1 cellular context compared by ENCODE assay signal in the genomic region with DNA sequence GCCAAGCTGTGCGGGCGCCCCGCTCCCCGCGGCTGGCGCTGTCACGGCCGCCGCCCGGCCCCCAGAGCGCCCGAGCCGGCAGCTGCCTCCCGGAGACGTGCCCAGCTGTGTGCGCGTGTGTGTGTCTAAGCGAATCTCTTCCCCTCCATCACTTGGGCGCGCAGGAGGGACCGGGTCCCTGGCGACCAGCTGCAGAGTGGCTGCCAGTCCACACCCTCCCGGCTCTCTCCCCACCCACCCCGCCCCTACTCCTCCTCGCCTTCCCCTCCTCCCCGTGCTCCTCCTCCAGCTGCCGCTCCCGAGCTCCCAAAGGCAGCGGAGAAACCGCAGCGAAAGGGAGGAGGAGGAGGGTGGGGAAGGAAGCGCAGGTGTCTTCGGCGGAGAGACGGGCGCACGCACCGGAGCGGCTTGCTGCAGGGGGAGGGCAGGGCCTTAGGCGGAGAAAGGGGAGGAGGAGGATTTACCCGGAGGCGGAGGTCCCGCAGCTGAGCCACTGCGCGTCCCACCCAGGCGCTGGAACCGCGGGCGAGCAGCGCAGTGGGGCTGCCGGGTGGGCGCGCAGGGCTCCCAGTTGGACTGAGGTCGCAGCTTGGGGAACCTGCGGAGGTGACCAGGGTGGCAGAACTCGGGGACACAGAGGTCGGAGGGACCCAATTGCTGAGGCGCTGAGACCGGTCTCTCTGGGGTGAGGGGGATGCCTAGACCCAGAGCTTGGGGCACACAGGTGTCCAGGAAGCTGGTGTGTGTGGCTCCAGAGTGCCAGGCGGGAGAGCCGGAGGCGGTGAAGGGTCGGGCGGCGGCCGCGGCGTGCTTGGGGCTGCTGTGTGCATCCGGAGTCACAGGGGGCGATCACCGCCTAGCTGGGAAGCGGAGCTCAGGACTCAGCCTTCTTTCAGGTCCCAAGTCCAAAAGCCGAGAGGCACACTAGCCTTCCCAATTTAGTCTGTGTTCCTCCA.
TF ChIP-seq lines count a peak whose summit lies in the region.

A gene with protein sequence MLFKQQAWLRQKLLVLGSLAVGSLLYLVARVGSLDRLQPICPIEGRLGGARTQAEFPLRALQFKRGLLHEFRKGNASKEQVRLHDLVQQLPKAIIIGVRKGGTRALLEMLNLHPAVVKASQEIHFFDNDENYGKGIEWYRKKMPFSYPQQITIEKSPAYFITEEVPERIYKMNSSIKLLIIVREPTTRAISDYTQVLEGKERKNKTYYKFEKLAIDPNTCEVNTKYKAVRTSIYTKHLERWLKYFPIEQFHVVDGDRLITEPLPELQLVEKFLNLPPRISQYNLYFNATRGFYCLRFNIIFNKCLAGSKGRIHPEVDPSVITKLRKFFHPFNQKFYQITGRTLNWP (minus strand): TSS at position 198 of the 956 bp plus-strand sequence. CDS start 280,178 bp downstream, outside the sequence.

TF ChIP-seq in HepG2, 621 proteins besides CTCF, POLR2A, EP300 and RAD21 (continued from another document and continues in another):
- TF ChIP-seq, protein P1, sequence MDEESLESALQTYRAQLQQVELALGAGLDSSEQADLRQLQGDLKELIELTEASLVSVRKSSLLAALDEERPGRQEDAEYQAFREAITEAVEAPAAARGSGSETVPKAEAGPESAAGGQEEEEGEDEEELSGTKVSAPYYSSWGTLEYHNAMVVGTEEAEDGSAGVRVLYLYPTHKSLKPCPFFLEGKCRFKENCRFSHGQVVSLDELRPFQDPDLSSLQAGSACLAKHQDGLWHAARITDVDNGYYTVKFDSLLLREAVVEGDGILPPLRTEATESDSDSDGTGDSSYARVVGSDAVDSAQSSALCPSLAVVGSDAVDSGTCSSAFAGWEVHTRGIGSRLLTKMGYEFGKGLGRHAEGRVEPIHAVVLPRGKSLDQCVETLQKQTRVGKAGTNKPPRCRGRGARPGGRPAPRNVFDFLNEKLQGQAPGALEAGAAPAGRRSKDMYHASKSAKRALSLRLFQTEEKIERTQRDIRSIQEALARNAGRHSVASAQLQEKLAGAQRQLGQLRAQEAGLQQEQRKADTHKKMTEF (CRISPR knock-in tag; IDR thresholded peaks at IDR 0.05), result peak; percentile 49; the same call in 1 of the 2 replicates
- TF ChIP-seq JUN (CRISPR knock-in tag; IDR thresholded peaks at IDR 0.05), result no peak
- TF ChIP-seq PLSCR1 (CRISPR knock-in tag; IDR thresholded peaks at IDR 0.05; ENCODE audit: borderline replicate concordance), result no peak
- no peak for TF ChIP-seq ADNP (CRISPR knock-in tag; IDR thresholded peaks at IDR 0.05)
- no peak for TF ChIP-seq NKX3-1 (CRISPR knock-in tag; IDR thresholded peaks at IDR 0.05)
- TF ChIP-seq STAT6 (CRISPR knock-in tag; IDR thresholded peaks at IDR 0.05; ENCODE audit: borderline replicate concordance), result no peak
- TF ChIP-seq ZNF451 (CRISPR knock-in tag; IDR thresholded peaks at IDR 0.05), result no peak; the same call in 1 of the 2 replicates
- TF ChIP-seq ZNF777 (CRISPR knock-in tag; IDR thresholded peaks at IDR 0.05), result no peak; the same call in 1 of the 2 replicates
- TF ChIP-seq, protein P2, sequence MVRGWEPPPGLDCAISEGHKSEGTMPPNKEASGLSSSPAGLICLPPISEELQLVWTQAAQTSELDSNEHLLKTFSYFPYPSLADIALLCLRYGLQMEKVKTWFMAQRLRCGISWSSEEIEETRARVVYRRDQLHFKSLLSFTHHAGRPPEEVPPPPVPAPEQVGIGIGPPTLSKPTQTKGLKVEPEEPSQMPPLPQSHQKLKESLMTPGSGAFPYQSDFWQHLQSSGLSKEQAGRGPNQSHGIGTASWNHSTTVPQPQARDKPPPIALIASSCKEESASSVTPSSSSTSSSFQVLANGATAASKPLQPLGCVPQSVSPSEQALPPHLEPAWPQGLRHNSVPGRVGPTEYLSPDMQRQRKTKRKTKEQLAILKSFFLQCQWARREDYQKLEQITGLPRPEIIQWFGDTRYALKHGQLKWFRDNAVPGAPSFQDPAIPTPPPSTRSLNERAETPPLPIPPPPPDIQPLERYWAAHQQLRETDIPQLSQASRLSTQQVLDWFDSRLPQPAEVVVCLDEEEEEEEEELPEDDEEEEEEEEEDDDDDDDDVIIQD (CRISPR knock-in tag; IDR thresholded peaks at IDR 0.05; ENCODE audit: low read depth), result no peak
- TF ChIP-seq, protein P3, sequence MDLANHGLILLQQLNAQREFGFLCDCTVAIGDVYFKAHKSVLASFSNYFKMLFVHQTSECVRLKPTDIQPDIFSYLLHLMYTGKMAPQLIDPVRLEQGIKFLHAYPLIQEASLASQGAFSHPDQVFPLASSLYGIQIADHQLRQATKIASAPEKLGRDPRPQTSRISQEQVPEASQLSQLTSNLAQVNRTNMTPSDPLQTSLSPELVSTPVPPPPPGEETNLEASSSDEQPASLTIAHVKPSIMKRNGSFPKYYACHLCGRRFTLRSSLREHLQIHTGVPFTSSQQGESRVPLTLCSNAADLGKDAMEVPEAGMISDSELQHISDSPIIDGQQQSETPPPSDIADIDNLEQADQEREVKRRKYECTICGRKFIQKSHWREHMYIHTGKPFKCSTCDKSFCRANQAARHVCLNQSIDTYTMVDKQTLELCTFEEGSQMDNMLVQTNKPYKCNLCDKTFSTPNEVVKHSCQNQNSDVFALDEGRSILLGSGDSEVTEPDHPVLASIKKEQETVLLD (CRISPR knock-in tag; IDR thresholded peaks at IDR 0.05; ENCODE audit: low read depth), result no peak
- no peak; the same call in 1 of the 2 replicates for TF ChIP-seq CREBL2 (CRISPR knock-in tag; IDR thresholded peaks at IDR 0.05; ENCODE audit: borderline replicate concordance)
- TF ChIP-seq, protein P4, sequence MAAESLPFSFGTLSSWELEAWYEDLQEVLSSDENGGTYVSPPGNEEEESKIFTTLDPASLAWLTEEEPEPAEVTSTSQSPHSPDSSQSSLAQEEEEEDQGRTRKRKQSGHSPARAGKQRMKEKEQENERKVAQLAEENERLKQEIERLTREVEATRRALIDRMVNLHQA (CRISPR knock-in tag; IDR thresholded peaks at IDR 0.05), result no peak
- TF ChIP-seq, protein P5, sequence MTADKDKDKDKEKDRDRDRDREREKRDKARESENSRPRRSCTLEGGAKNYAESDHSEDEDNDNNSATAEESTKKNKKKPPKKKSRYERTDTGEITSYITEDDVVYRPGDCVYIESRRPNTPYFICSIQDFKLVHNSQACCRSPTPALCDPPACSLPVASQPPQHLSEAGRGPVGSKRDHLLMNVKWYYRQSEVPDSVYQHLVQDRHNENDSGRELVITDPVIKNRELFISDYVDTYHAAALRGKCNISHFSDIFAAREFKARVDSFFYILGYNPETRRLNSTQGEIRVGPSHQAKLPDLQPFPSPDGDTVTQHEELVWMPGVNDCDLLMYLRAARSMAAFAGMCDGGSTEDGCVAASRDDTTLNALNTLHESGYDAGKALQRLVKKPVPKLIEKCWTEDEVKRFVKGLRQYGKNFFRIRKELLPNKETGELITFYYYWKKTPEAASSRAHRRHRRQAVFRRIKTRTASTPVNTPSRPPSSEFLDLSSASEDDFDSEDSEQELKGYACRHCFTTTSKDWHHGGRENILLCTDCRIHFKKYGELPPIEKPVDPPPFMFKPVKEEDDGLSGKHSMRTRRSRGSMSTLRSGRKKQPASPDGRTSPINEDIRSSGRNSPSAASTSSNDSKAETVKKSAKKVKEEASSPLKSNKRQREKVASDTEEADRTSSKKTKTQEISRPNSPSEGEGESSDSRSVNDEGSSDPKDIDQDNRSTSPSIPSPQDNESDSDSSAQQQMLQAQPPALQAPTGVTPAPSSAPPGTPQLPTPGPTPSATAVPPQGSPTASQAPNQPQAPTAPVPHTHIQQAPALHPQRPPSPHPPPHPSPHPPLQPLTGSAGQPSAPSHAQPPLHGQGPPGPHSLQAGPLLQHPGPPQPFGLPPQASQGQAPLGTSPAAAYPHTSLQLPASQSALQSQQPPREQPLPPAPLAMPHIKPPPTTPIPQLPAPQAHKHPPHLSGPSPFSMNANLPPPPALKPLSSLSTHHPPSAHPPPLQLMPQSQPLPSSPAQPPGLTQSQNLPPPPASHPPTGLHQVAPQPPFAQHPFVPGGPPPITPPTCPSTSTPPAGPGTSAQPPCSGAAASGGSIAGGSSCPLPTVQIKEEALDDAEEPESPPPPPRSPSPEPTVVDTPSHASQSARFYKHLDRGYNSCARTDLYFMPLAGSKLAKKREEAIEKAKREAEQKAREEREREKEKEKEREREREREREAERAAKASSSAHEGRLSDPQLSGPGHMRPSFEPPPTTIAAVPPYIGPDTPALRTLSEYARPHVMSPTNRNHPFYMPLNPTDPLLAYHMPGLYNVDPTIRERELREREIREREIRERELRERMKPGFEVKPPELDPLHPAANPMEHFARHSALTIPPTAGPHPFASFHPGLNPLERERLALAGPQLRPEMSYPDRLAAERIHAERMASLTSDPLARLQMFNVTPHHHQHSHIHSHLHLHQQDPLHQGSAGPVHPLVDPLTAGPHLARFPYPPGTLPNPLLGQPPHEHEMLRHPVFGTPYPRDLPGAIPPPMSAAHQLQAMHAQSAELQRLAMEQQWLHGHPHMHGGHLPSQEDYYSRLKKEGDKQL (CRISPR knock-in tag; IDR thresholded peaks at IDR 0.05; ENCODE audit: low read depth), result no peak
- TF ChIP-seq EHMT2 (IDR thresholded peaks at IDR 0.05; ENCODE audit: borderline replicate concordance, low read depth, low read length), result no peak
- TF ChIP-seq SRF (IDR thresholded peaks at IDR 0.05; ENCODE audit: low read depth, low read length), result no peak
- no peak for TF ChIP-seq PAX8 (CRISPR knock-in tag; IDR thresholded peaks at IDR 0.05; ENCODE audit: borderline replicate concordance)
- no peak; the same call in 1 of the 2 replicates for TF ChIP-seq ARNT2 (CRISPR knock-in tag; IDR thresholded peaks at IDR 0.05; ENCODE audit: low read depth)
- no peak for TF ChIP-seq ZNF577 (CRISPR knock-in tag; IDR thresholded peaks at IDR 0.05; ENCODE audit: borderline replicate concordance, low read depth)
- TF ChIP-seq NFIC (IDR thresholded peaks at IDR 0.05; ENCODE audit: low read length), result no peak
- TF ChIP-seq RCOR2 (CRISPR knock-in tag; IDR thresholded peaks at IDR 0.05), result peak; percentile 22; the same call in 1 of the 2 replicates
- TF ChIP-seq TFDP1 (CRISPR knock-in tag; IDR thresholded peaks at IDR 0.05; ENCODE audit: borderline replicate concordance), result no peak
- TF ChIP-seq KLF16 (CRISPR knock-in tag; IDR thresholded peaks at IDR 0.05), result 0 out of 4 replicates have a peak, but pooled peaks of 1 of the 2 experiments have one; percentile 31
- no peak for TF ChIP-seq ZNF160 (CRISPR knock-in tag; IDR thresholded peaks at IDR 0.05)
- TF ChIP-seq KLF11 (CRISPR knock-in tag; IDR thresholded peaks at IDR 0.05), result 0 out of 2 replicates have a peak, but pooled peaks have one; percentile 42
- TF ChIP-seq ZBTB3 (CRISPR knock-in tag; IDR thresholded peaks at IDR 0.05; ENCODE audit: borderline replicate concordance, low read depth), result no peak
- TF ChIP-seq ZNF138 (CRISPR knock-in tag; IDR thresholded peaks at IDR 0.05; ENCODE audit: low read depth), result peak; percentile 54; the same call in 1 of the 2 replicates
- TF ChIP-seq ZNF383 (CRISPR knock-in tag; IDR thresholded peaks at IDR 0.05; ENCODE audit: borderline replicate concordance), result no peak
- TF ChIP-seq GFI1 (CRISPR knock-in tag; IDR thresholded peaks at IDR 0.05; ENCODE audit: borderline replicate concordance), result 0 out of 2 replicates have a peak, but pooled peaks have one; percentile 19
- TF ChIP-seq ZNF343 (CRISPR knock-in tag; IDR thresholded peaks at IDR 0.05), result peak; percentile 80; the same call in 1 of the 2 replicates
- TF ChIP-seq ATM (IDR thresholded peaks at IDR 0.05; ENCODE audit: borderline replicate concordance), result no peak
- no peak for TF ChIP-seq ZNF816 (CRISPR knock-in tag; IDR thresholded peaks at IDR 0.05; ENCODE audit: borderline replicate concordance)
- TF ChIP-seq, protein P6, sequence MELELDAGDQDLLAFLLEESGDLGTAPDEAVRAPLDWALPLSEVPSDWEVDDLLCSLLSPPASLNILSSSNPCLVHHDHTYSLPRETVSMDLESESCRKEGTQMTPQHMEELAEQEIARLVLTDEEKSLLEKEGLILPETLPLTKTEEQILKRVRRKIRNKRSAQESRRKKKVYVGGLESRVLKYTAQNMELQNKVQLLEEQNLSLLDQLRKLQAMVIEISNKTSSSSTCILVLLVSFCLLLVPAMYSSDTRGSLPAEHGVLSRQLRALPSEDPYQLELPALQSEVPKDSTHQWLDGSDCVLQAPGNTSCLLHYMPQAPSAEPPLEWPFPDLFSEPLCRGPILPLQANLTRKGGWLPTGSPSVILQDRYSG (CRISPR knock-in tag; IDR thresholded peaks at IDR 0.05), result no peak
- no peak for TF ChIP-seq ZNF121 (CRISPR knock-in tag; IDR thresholded peaks at IDR 0.05)
- no peak for TF ChIP-seq ZNF441 (CRISPR knock-in tag; IDR thresholded peaks at IDR 0.05; ENCODE audit: borderline replicate concordance)
- no peak for TF ChIP-seq KMT2B (CRISPR knock-in tag; IDR thresholded peaks at IDR 0.05)
- TF ChIP-seq RFXAP (CRISPR knock-in tag; IDR thresholded peaks at IDR 0.05; ENCODE audit: borderline replicate concordance), result no peak
- no peak for TF ChIP-seq GATA4 (IDR thresholded peaks at IDR 0.05; ENCODE audit: borderline replicate concordance, low read depth)
- TF ChIP-seq SMAD1 (CRISPR knock-in tag; IDR thresholded peaks at IDR 0.05; ENCODE audit: borderline replicate concordance, low read depth), result no peak
- no peak for TF ChIP-seq ZNF615 (CRISPR knock-in tag; IDR thresholded peaks at IDR 0.05; ENCODE audit: borderline replicate concordance)
